In the genomic region with DNA sequence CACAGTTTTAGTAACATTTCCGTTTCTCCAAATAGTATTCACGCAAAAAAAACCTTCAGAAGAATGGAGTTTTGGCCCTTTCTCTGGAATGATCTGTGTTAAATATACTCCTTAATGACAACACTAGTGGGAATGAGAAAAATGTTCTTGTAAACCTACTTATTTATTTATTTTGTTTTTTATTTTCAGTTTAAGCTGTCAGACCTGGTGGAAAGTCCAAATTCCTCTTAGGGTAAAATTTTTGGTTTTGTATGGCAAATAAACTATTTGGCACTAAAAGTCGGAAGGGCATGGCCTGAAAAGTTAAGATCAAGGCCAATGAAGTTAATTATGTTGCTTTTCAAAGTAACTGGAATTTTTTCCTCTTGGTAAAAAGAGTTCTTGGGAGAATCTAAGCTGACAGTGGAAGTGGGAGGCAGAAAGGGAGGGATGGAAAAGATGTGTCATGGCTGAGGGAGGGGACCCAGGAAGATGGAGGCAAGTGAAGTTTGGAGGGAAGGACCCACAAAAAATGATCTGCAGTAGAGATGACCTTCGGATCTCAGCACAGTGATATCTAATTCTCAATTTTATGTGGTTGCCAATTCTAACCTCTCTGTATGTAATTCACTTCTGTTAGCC, we compare ENCODE assay signal across 20 cellular contexts. TPM values are rescaled to one million over a fixed set of nuclear protein-coding genes. Genes with fewer than 3 reads are reported as not detected.
"Had no signal": no experiment of that assay in that cellular context is flagged by ENCODE, and none has a peak within 500 bp of the region (broad histone marks: within the 10 kb centered on the region; RNA-seq: fewer than 3 reads in every experiment).

No MANE protein-coding gene starts in this region.

- H3K27ac ChIP-seq: epithelial cell of prostate, esophagus muscularis mucosa, gastrocnemius medialis, heart right ventricle, left lung, lower lobe of right lung, neural progenitor cell, pancreas, transverse colon had no signal

- ATAC-seq: gastrocnemius medialis; heart right ventricle; lower lobe of right lung; natural killer cell treated with Interleukin-12 subunit alpha and Interleukin-12 subunit beta and Interleukin-15 and Interleukin-18, amount 100 ng/mL, for 72 hours; pancreas; right cardiac atrium; stimulated activated effector memory CD8-positive, alpha-beta T cell treated with anti-CD3 and anti-CD28 coated beads, Interleukin-12 subunit alpha, Interleukin-12 subunit beta, amount 100 ng/mL, for 72 hours; stimulated activated naive CD8-positive, alpha-beta T cell treated with anti-CD3 and anti-CD28 coated beads, Interleukin-15, Interleukin-2, amounts not matched to agents 100 U/mL and 50 U/mL, for 24 hours had no signal

- DNase-seq: cerebellar nuclear complex; effector memory CD4-positive, alpha-beta T cell; gastrocnemius medialis; heart right ventricle; hypothalamus; islet precursor cell; left lung; lower lobe of right lung; nucleus accumbens; pancreas; right cardiac atrium; stimulated activated CD4-positive, alpha-beta T cell treated with anti-CD3 and anti-CD28 coated beads, Interleukin-4, amount 100 ng/mL, for 1 hour; stimulated activated CD8-positive, alpha-beta memory T cell treated with anti-CD3 and anti-CD28 coated beads, Interleukin-4, amount 100 ng/mL, for 48 hours; stimulated activated naive CD8-positive, alpha-beta T cell treated with anti-CD3 and anti-CD28 coated beads, Interleukin-15, Interleukin-2, amounts not matched to agents 100 U/mL and 50 U/mL, for 24 hours; transverse colon had no signal

- H3K4me3 ChIP-seq: esophagus muscularis mucosa, gastrocnemius medialis, heart right ventricle, left lung, lower lobe of right lung, neural progenitor cell, pancreas, transverse colon had no signal

RNA-seq across cellular contexts. Expression of a gene that starts 35.2 kb away (rescaled TPM):
- total RNA-seq: esophagus muscularis mucosa, gastrocnemius medialis, lower lobe of right lung had no signal
